21 cellular contexts compared by ENCODE assay signal in the genomic region with DNA sequence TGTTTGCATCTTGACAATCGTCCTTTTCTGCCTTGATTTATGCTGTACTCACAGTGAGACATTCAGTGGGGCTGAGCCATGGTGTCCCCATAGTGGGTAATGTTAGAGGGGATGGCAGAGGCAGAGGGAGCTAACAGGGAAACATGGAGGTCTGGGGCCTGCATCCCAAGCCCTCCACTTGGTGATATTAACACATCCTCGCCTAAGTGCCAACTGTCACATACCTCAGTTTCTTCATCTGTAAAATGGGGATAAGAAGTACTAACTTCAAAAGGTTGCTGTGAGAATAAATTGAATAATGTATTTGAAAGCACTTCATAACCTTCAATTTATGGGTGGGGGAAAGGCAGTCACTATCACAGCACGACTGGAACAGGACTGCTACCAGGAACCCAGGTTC. TPM values are rescaled to one million over a fixed set of nuclear protein-coding genes. Genes with fewer than 3 reads are reported as not detected.
"Had no signal": no experiment of that assay in that cellular context is flagged by ENCODE, and none has a peak within 500 bp of the region (broad histone marks: within the 10 kb centered on the region; RNA-seq: fewer than 3 reads in every experiment).

No MANE protein-coding gene starts in this region.

- ATAC-seq: gastroesophageal sphincter; left cardiac atrium; pancreas; psoas muscle; stimulated activated naive CD8-positive, alpha-beta T cell treated with anti-CD3 and anti-CD28 coated beads, Interleukin-15, Interleukin-2, amounts not matched to agents 100 U/mL and 50 U/mL, for 24 hours had no signal

- DNase-seq: activated B cell treated with CpG ODN at 0.5 μM for 24 hours; activated CD4-positive, alpha-beta T cell treated with anti-CD3 and anti-CD28 coated beads for 4 hours; activated effector memory CD4-positive, alpha-beta T cell treated with anti-CD3 and anti-CD28 coated beads, Interleukin-2, amount 50 U/mL, for 16 hours; activated naive CD8-positive, alpha-beta T cell treated with anti-CD3 and anti-CD28 coated beads, Interleukin-2, amount 10 ng/mL, durations not matched to agents 7 days and 5 days; activated T-cell treated with anti-CD3 and anti-CD28 coated beads, Interleukin-2, amount 50 U/mL, for 1 hour; cortex of kidney; head of caudate nucleus; left cardiac atrium; pancreas; psoas muscle; SIG-M5; SK-N-SH; stimulated activated CD4-positive, alpha-beta T cell treated with anti-CD3 and anti-CD28 coated beads, Interleukin-4, amount 100 ng/mL, for 24 hours; stimulated activated naive CD8-positive, alpha-beta T cell treated with anti-CD3 and anti-CD28 coated beads, Interleukin-15, Interleukin-2, amounts not matched to agents 100 U/mL and 50 U/mL, for 24 hours; T-helper 9 cell; upper lobe of left lung had no signal

- H3K27ac Mint-ChIP-seq: activated B cell treated with CpG ODN at 0.5 μM for 24 hours; activated naive CD8-positive, alpha-beta T cell treated with anti-CD3 and anti-CD28 coated beads, Interleukin-2, amount 10 ng/mL, durations not matched to agents 7 days and 5 days; memory B cell; nephron had no signal

- H3K4me3 Mint-ChIP-seq: activated B cell treated with CpG ODN at 0.5 μM for 24 hours; activated naive CD8-positive, alpha-beta T cell treated with anti-CD3 and anti-CD28 coated beads, Interleukin-2, amount 10 ng/mL, durations not matched to agents 7 days and 5 days; memory B cell; nephron had no signal

- H3K27me3 Mint-ChIP-seq: activated B cell treated with CpG ODN at 0.5 μM for 24 hours; activated naive CD8-positive, alpha-beta T cell treated with anti-CD3 and anti-CD28 coated beads, Interleukin-2, amount 10 ng/mL, durations not matched to agents 7 days and 5 days; memory B cell had no signal

- H3K9me3 Mint-ChIP-seq: activated B cell treated with CpG ODN at 0.5 μM for 24 hours; activated naive CD8-positive, alpha-beta T cell treated with anti-CD3 and anti-CD28 coated beads, Interleukin-2, amount 10 ng/mL, durations not matched to agents 7 days and 5 days; memory B cell; nephron had no signal

- H3K4me1 Mint-ChIP-seq: memory B cell, nephron had no signal

- H3K27ac ChIP-seq: gastroesophageal sphincter, neutrophil, pancreas, psoas muscle, right atrium auricular region, upper lobe of left lung had no signal

RNA-seq across cellular contexts. Expression of a gene that starts 36.3 kb away (rescaled TPM):
- total RNA-seq: activated B cell treated with CpG ODN at 0.5 μM for 24 hours, gastroesophageal sphincter, psoas muscle, right atrium auricular region had no signal
